In the genomic region with DNA sequence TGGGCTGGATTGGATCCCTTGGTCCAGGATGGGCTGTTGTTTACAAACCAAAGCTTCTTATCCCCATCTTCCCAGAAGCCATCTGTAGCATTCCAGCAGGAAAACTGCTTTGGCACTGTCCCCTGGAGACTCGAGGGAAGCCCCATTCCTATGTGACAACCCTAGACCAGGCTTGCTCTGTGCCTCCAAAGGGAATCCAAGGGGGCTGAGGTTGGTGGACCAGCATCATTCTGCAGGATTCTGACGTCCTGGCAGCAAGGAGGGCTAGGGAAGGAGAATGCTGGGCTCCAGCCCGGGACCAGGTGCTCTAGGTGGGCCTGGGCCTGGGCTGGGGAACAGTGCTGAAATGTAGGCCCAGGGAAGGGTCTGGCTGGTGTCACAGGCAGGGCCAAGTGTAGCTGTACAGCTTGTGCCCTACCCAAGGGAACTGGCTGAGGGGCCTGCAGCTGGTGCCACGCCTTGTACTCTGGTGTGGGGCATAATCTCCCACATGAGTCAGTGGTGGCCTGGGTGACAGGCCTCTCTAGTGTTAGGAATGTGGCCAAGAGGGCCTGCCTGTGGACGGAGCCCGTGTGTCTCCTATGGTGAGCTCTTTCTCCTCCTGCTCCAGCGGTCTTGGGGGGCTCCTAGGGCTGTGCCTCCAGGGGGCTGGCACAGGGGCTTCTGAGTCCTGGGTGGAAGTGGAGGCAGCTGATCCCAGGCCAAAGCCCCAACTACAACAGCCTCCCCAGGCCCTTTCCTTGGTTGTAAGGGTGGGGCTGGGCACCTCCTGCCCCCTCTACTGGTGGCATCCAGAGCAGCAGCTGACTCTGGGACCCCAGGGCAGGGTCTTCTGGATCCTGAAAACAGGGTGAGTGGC, we compare ENCODE assay signal across 8 cellular contexts. TPM values are rescaled to one million over a fixed set of nuclear protein-coding genes. Genes with fewer than 3 reads are reported as not detected.
A peak's percentile ranks its signal among the peaks of the same experiment; 100 is the strongest.
DNase-seq lines count a peak whose midpoint lies in the region; ATAC-seq, FAIRE-seq and TF ChIP-seq lines count a peak whose summit lies in the region.

No MANE protein-coding gene starts in this region.

- no peak overlapping the region for H3K4me3 ChIP-seq in AG10803 (ENCODE audit: low read length)
- no peak overlapping the region for H3K4me3 ChIP-seq in bronchial epithelial cell (ENCODE audit: low read depth, low read length)
- no peak overlapping the region for H3K4me3 ChIP-seq in muscle layer of duodenum (ENCODE audit: low read depth in 1 of 2, low read length in 2 of 2)

- H3K36me3 ChIP-seq in bronchial epithelial cell (ENCODE audit: control insufficient read depth, insufficient read depth, low read length) (no peaks in the 10 kb centered on the region), muscle layer of duodenum (ENCODE audit: control insufficient read depth in 1 of 2, insufficient read depth in 2 of 2, low read length in 2 of 2) (no peaks in the 10 kb centered on the region)

- H3K9me3 ChIP-seq in muscle layer of duodenum (ENCODE audit: control insufficient read depth in 1 of 2, low read length in 2 of 2): no peaks in the 10 kb centered on the region

- peak overlapping the region; percentile 45 for H3K27ac ChIP-seq in muscle layer of duodenum (ENCODE audit: low read length)

- FAIRE-seq in bronchial epithelial cell (lab: Jason Lieb, UNC): no peak

- H3K27me3 ChIP-seq in bronchial epithelial cell (ENCODE audit: control insufficient read depth, insufficient read depth, low read length): no peaks in the 10 kb centered on the region
- no peaks in the 10 kb centered on the region for H3K27me3 ChIP-seq in muscle layer of duodenum (ENCODE audit: low read depth, low read length)

- peaks cover 13 to 16% of the 10 kb centered on the region in 2 donors for H3K4me1 ChIP-seq in muscle layer of duodenum (ENCODE audit: control insufficient read depth in 1 of 2, insufficient read depth in 2 of 2, low read length in 2 of 2)

- DNase-seq in AG10803 (ENCODE audit: low read depth) (peak; percentile 54), HuH-7 (ENCODE audit: low spot score) (peak; percentile 58), bronchial epithelial cell (ENCODE audit: low read depth) (peak; percentile 42), cerebellar cortex (ENCODE audit: low spot score) (no peak), amniotic stem cell (lab: John Stamatoyannopoulos, UW) (no peak)

- TF ChIP-seq CTCF in AG10803 (conservative IDR thresholded peaks at IDR 0.05; ENCODE audit: low read length) (peak; percentile 48), bronchial epithelial cell (IDR thresholded peaks at IDR 0.05; ENCODE audit: insufficient read depth, low read length, severe bottlenecking) (peak; percentile 54)

- ATAC-seq in HG03432 (IDR thresholded peaks at IDR 0.05; ENCODE audit: unreplicated experiment) (no peak), HG02610 (IDR thresholded peaks at IDR 0.05; ENCODE audit: unreplicated experiment) (no peak)

RNA-seq across cellular contexts. Expression of gene TRIM8, which starts 25.2 kb away (rescaled TPM):
- total RNA-seq in bronchial epithelial cell: 31.1 and 41.2 TPM in 2 replicates

RNA-seq across cellular contexts. Expression of gene ARL3, which starts 44.8 kb away (rescaled TPM):
- total RNA-seq in bronchial epithelial cell: 4.7 and 5.8 TPM in 2 replicates

RNA-seq across cellular contexts. Expression of gene SFXN2, which starts 45.0 kb away (rescaled TPM):
- total RNA-seq in bronchial epithelial cell: 0.64 and 3.4 TPM in 2 replicates

Comparison
In these comparisons a context has a peak if more than half of its experiments do, and no peak if none do; other contexts are left out.
1. DNase-seq: peak in AG10803 (single experiment), HuH-7 (single experiment) and bronchial epithelial cell (single experiment); none in cerebellar cortex (single experiment) and amniotic stem cell (single experiment).